In genomic region chr10:46273506-46274477, GRCh38 we compare ENCODE assay signal across 13 cellular contexts. TPM values are rescaled to one million over a fixed set of nuclear protein-coding genes. Genes with fewer than 3 reads are reported as not detected.
DNase-seq lines count a peak whose midpoint lies in the region; ATAC-seq and TF ChIP-seq lines count a peak whose summit lies in the region.
"Had no signal": no experiment of that assay in that cellular context is flagged by ENCODE, and none has a peak within 500 bp of the region (broad histone marks: within the 10 kb centered on the region; RNA-seq: fewer than 3 reads in every experiment).

No MANE protein-coding gene starts in this region.

- no peak for ATAC-seq in HG03196 (IDR thresholded peaks at IDR 0.05; ENCODE audit: unreplicated experiment)

- no peak overlapping the region for H3K9ac ChIP-seq in Loucy (ENCODE audit: low read depth, low read length, poor library complexity, severe bottlenecking)
- no peak overlapping the region for H3K9ac ChIP-seq in endodermal cell (ENCODE audit: extremely low read depth, low read length, poor library complexity, severe bottlenecking)

- H3K36me3 Mint-ChIP-seq in activated CD4-positive, alpha-beta T cell treated with anti-CD3 and anti-CD28 coated beads, Interleukin-2, amount 10 ng/mL, durations not matched to agents 7 days and 5 days (ENCODE audit: low read depth), result peaks cover 1% of the 10 kb centered on the region
- no peaks in the 10 kb centered on the region for H3K36me3 Mint-ChIP-seq in endodermal cell (ENCODE audit: low read depth)

- no peak overlapping the region for H3K4me3 ChIP-seq in Loucy (ENCODE audit: low read length, poor library complexity, severe bottlenecking)
- no peak overlapping the region for H3K4me3 ChIP-seq in endodermal cell (ENCODE audit: low read length)
- no peak overlapping the region for H3K4me3 ChIP-seq in retinal pigment epithelial cell (ENCODE audit: low read length)

- H3K9me2 ChIP-seq in Loucy (replicated peaks; ENCODE audit: low read depth, low read length), result no peaks in the 10 kb centered on the region

- no peaks in the 10 kb centered on the region for H3K9me3 Mint-ChIP-seq in activated CD4-positive, alpha-beta T cell treated with anti-CD3 and anti-CD28 coated beads, Interleukin-2, amount 10 ng/mL, durations not matched to agents 7 days and 5 days
- no peaks in the 10 kb centered on the region for H3K9me3 Mint-ChIP-seq in endodermal cell
- H3K9me3 Mint-ChIP-seq: activated T-helper 2 cell treated with anti-CD3 and anti-CD28 coated beads, Interferon-gamma antibody, Interleukin-2, Interleukin-4, amounts not matched to agents 10 μg/mL and 5 μg/mL and 100 μg/mL, durations not matched to agents 14 hours and 24 hours and 36 hours had no signal

- H3K4me1 Mint-ChIP-seq in activated CD4-positive, alpha-beta T cell treated with anti-CD3 and anti-CD28 coated beads, Interleukin-2, amount 10 ng/mL, durations not matched to agents 7 days and 5 days, result peaks cover 33% of the 10 kb centered on the region
- H3K4me1 Mint-ChIP-seq in endodermal cell, result peaks cover 11% of the 10 kb centered on the region

- no peak overlapping the region for H3K4me2 ChIP-seq in Loucy (ENCODE audit: low read depth, low read length, poor library complexity, severe bottlenecking)

- H4K20me1 ChIP-seq in Loucy (ENCODE audit: insufficient read depth, low read length, poor library complexity, severe bottlenecking), result no peaks in the 10 kb centered on the region

- POLR2A ChIA-PET in activated CD4-positive, alpha-beta T cell treated with anti-CD3 and anti-CD28 coated beads, Interleukin-2, amount 10 ng/mL, durations not matched to agents 7 days and 5 days (lab: Charles Lee), result no interaction called here

- H3K4me1 ChIP-seq in Loucy (ENCODE audit: insufficient read depth, low read length, poor library complexity, severe bottlenecking) (peaks cover 37% of the 10 kb centered on the region), endodermal cell (ENCODE audit: control insufficient read depth, insufficient read depth, low read length) (no peaks in the 10 kb centered on the region)

- WGBS in endodermal cell (ENCODE audit: insufficient coverage in 1 of 2, insufficient read length in 1 of 2), 2 experiments, result 72 to 84% methylated on average over 4 to 9 of the region's 9 CpGs

- peaks cover 5% of the 10 kb centered on the region for H3K79me2 ChIP-seq in Loucy (ENCODE audit: insufficient read depth, low read length)

- H3K27me3 ChIP-seq in Loucy (ENCODE audit: insufficient read depth, low read length, poor library complexity, severe bottlenecking) (no peaks in the 10 kb centered on the region), endodermal cell (ENCODE audit: control insufficient read depth, insufficient read depth, low read length, poor library complexity, severe bottlenecking) (no peaks in the 10 kb centered on the region)

- H2AFZ ChIP-seq in Loucy (ENCODE audit: low read length), result 0 out of 2 replicates have a peak overlapping the region, but pooled peaks have one; percentile 29

- no peak overlapping the region for H3K4me3 Mint-ChIP-seq in activated CD4-positive, alpha-beta T cell treated with anti-CD3 and anti-CD28 coated beads, Interleukin-2, amount 10 ng/mL, durations not matched to agents 7 days and 5 days
- H3K4me3 Mint-ChIP-seq in endodermal cell, result no peak overlapping the region

- H3K9me3 ChIP-seq in Loucy (ENCODE audit: insufficient read depth, low read depth, low read length), result no peaks in the 10 kb centered on the region
- no peaks in the 10 kb centered on the region for H3K9me3 ChIP-seq in endodermal cell (ENCODE audit: control insufficient read depth, low read length)

- TF ChIP-seq CTCF in Loucy (conservative IDR thresholded peaks at IDR 0.05; ENCODE audit: low read length) (peak; percentile 62), endodermal cell (conservative IDR thresholded peaks at IDR 0.05) (peak; percentile 72), retinal pigment epithelial cell (conservative IDR thresholded peaks at IDR 0.05; ENCODE audit: low read depth, low read length) (peak; percentile 6)

- H3F3A ChIP-seq in Loucy (ENCODE audit: low read depth), result no peaks in the 10 kb centered on the region

- peak overlapping the region; percentile 90 for H3K27ac Mint-ChIP-seq in activated CD4-positive, alpha-beta T cell treated with anti-CD3 and anti-CD28 coated beads, Interleukin-2, amount 10 ng/mL, durations not matched to agents 7 days and 5 days
- H3K27ac Mint-ChIP-seq in endodermal cell, result peak overlapping the region; percentile 37

- CTCF ChIA-PET in activated CD4-positive, alpha-beta T cell treated with anti-CD3 and anti-CD28 coated beads, Interleukin-2, amount 10 ng/mL, durations not matched to agents 7 days and 5 days (lab: Charles Lee), result no interaction called here

- H3K27ac ChIP-seq in endodermal cell (ENCODE audit: low read depth, low read length), result no peak overlapping the region

- H3K36me3 ChIP-seq in Loucy (ENCODE audit: insufficient read depth, low read length), result no peaks in the 10 kb centered on the region
- H3K36me3 ChIP-seq in endodermal cell (ENCODE audit: control insufficient read depth, insufficient read depth, low read length), result no peaks in the 10 kb centered on the region

- peaks cover 13% of the 10 kb centered on the region for H3K27me3 Mint-ChIP-seq in activated CD4-positive, alpha-beta T cell treated with anti-CD3 and anti-CD28 coated beads, Interleukin-2, amount 10 ng/mL, durations not matched to agents 7 days and 5 days
- peaks cover 7% of the 10 kb centered on the region for H3K27me3 Mint-ChIP-seq in endodermal cell (ENCODE audit: insufficient read depth)

- DNase-seq in activated CD4-positive, alpha-beta T cell treated with anti-CD3 and anti-CD28 coated beads, Interleukin-2, amount 10 ng/mL, durations not matched to agents 7 days and 5 days, result no peak
- no peak for DNase-seq in activated CD4-positive, alpha-beta T cell treated with anti-CD3 and anti-CD28 coated beads for 4 hours
- peak; percentile 81 for DNase-seq in endodermal cell
- DNase-seq in retinal pigment epithelial cell (ENCODE audit: low read depth), result no peak
- no peak for DNase-seq in activated gamma-delta T cell (lab: John Stamatoyannopoulos, UW)
- DNase-seq in SIG-M5 treated with dmso at 0.1 percent for 504 hours (lab: John Stamatoyannopoulos, UW; ENCODE audit: unreplicated experiment), result no peak
- DNase-seq: cortex of kidney, NCI-H2107 had no signal

RNA-seq across cellular contexts. Expression of gene ANTXRL, which starts 13.0 kb away (rescaled TPM):
- under 1 TPM; 0.52 to 0.57 TPM for total RNA-seq in activated CD4-positive, alpha-beta T cell treated with anti-CD3 and anti-CD28 coated beads, Interleukin-2, amount 10 ng/mL, durations not matched to agents 7 days and 5 days
- not detected for total RNA-seq in endodermal cell
- polyA plus RNA-seq in endodermal cell (2013, experiment 1 of 2), result not detected
- polyA plus RNA-seq in endodermal cell (2013, experiment 2 of 2), result not detected
- total RNA-seq: activated T-helper 2 cell treated with anti-CD3 and anti-CD28 coated beads, Interferon-gamma antibody, Interleukin-2, Interleukin-4, amounts not matched to agents 10 μg/mL and 5 μg/mL and 100 μg/mL, durations not matched to agents 14 hours and 24 hours and 36 hours; frontal cortex; subcutaneous adipose tissue had no signal

Comparison
In these comparisons a context has a peak if more than half of its experiments do, and no peak if none do; other contexts are left out.
1. CTCF ChIP-seq: peak in every context shown above with its lines; median percentile 72 in endodermal cell; 62 in Loucy; 6 in retinal pigment epithelial cell.